ENCODE assay signal across 1 cellular context in genomic region chr17:77105706-77106105, GRCh38.
TF ChIP-seq lines count a peak whose summit lies in the region.

No MANE protein-coding gene starts in this region.

TF ChIP-seq in GM12878, 131 proteins besides CTCF, POLR2A, EP300 and RAD21:
- no peak for TF ChIP-seq BCL3 (IDR thresholded peaks at IDR 0.05; ENCODE audit: borderline replicate concordance, insufficient read depth, low read depth, low read length, poor library complexity, severe bottlenecking)
- TF ChIP-seq, protein P1, sequence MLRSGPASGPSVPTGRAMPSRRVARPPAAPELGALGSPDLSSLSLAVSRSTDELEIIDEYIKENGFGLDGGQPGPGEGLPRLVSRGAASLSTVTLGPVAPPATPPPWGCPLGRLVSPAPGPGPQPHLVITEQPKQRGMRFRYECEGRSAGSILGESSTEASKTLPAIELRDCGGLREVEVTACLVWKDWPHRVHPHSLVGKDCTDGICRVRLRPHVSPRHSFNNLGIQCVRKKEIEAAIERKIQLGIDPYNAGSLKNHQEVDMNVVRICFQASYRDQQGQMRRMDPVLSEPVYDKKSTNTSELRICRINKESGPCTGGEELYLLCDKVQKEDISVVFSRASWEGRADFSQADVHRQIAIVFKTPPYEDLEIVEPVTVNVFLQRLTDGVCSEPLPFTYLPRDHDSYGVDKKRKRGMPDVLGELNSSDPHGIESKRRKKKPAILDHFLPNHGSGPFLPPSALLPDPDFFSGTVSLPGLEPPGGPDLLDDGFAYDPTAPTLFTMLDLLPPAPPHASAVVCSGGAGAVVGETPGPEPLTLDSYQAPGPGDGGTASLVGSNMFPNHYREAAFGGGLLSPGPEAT (IDR thresholded peaks at IDR 0.05; ENCODE audit: low read depth) = peak; percentile 25; the same call in 1 of the 2 replicates
